ENCODE assay signal across 4 cellular contexts in genomic region chr17:42742916-42743315, GRCh38. TPM values are rescaled to one million over a fixed set of nuclear protein-coding genes. Genes with fewer than 3 reads are reported as not detected.
"Had no signal": no experiment of that assay in that cellular context is flagged by ENCODE, and none has a peak within 500 bp of the region (broad histone marks: within the 10 kb centered on the region; RNA-seq: fewer than 3 reads in every experiment).

No MANE protein-coding gene starts in this region.

RNA-seq across cellular contexts. Expression of gene RAMP2, which starts 18.1 kb away (rescaled TPM):
- total RNA-seq: activated CD8-positive, alpha-beta memory T cell treated with anti-CD3 and anti-CD28 coated beads for 36 hours; activated naive CD4-positive, alpha-beta T cell treated with anti-CD3 and anti-CD28 coated beads for 36 hours; natural killer cell treated with Interleukin-12 subunit alpha and Interleukin-12 subunit beta and Interleukin-15 and Interleukin-18, amount 100 ng/mL, for 72 hours had no signal

RNA-seq across cellular contexts. Expression of gene WNK4, which starts 37.5 kb away (rescaled TPM):
- total RNA-seq: cardiac septum had no signal
